Comparison of ENCODE assay signal across 8 cellular contexts in genomic region chr7:29189743-29190201, GRCh38. TPM values are rescaled to one million over a fixed set of nuclear protein-coding genes. Genes with fewer than 3 reads are reported as not detected.
DNase-seq lines count a peak whose midpoint lies in the region; ATAC-seq and TF ChIP-seq lines count a peak whose summit lies in the region.

No MANE protein-coding gene starts in this region.

- H3K27ac ChIP-seq in HUES6 (ENCODE audit: low read depth, low read length) = no peak overlapping the region
- H3K27ac ChIP-seq in ovary = no peak overlapping the region

- TF ChIP-seq CTCF in GM12864 (IDR thresholded peaks at IDR 0.05; ENCODE audit: low read depth, low read length, missing control alignments) (peak; percentile 88), ovary (IDR thresholded peaks at IDR 0.05) (peak; percentile 63 to 66 (median 64))

- ATAC-seq in GM18519 (IDR thresholded peaks at IDR 0.05; ENCODE audit: low FRiP score, unreplicated experiment) = no peak
- ATAC-seq in HG02571 (IDR thresholded peaks at IDR 0.05; ENCODE audit: unreplicated experiment) = no peak

- H3K9me3 ChIP-seq in HUES6 (ENCODE audit: control insufficient read depth, insufficient read depth, low read depth, low read length) = no peaks in the 10 kb centered on the region
- H3K9me3 ChIP-seq in ovary = no peaks in the 10 kb centered on the region

- no peak for TF ChIP-seq EP300 in ovary (IDR thresholded peaks at IDR 0.05)

- H3K27me3 ChIP-seq in HUES6 (ENCODE audit: control insufficient read depth, insufficient read depth, low read length) (peaks cover 43% of the 10 kb centered on the region), ovary (no peaks in the 10 kb centered on the region)

- H3K36me3 ChIP-seq in HUES6 (ENCODE audit: control insufficient read depth, insufficient read depth, low read length) (no peaks in the 10 kb centered on the region), ovary (no peaks in the 10 kb centered on the region)

- H3K4me1 ChIP-seq in HUES6 (ENCODE audit: control insufficient read depth, insufficient read depth, low read length) = peaks cover 25% of the 10 kb centered on the region
- H3K4me1 ChIP-seq in ovary (ENCODE audit: insufficient read depth) = peaks cover 3% of the 10 kb centered on the region

- H3K9ac ChIP-seq in HUES6 (ENCODE audit: low read length) = no peak overlapping the region

- DNase-seq in GM12864 (ENCODE audit: low read depth) (no peak), NOMO-1 treated with DMSO at 0.1 percent for 48 hours (lab: John Stamatoyannopoulos, UW; ENCODE audit: unreplicated experiment) (peak; percentile 28), germinal center (ENCODE audit: low spot score) (peak; percentile 68), ovary (peak; percentile 59 to 77 (median 68))
- peak; percentile 21 for DNase-seq in activated T-helper 9 cell treated with anti-CD3 and anti-CD28 coated beads, Interleukin-2, amount 50 U/mL, for 16 hours (ENCODE audit: low read depth)

- WGBS in ovary, 3 donors = 9 to 13% (median 10%) methylated on average over 16 of the region's 16 CpGs

- intact Hi-C loops in ovary (cut with DNase I) = loop anchor here (2.0 to 10.0 kb wide), 6 partner anchors 155 to 265 kb away; no protein-coding TSS in a partner anchor

- no peak overlapping the region for H3K4me3 ChIP-seq in GM12864 (ENCODE audit: low read depth, low read length)
- peak overlapping the region; percentile 6 for H3K4me3 ChIP-seq in HUES6 (ENCODE audit: low read depth, low read length)
- H3K4me3 ChIP-seq in ovary = no peak overlapping the region

- TF ChIP-seq POLR2A in ovary (IDR thresholded peaks at IDR 0.05) = no peak

RNA-seq across cellular contexts. Expression of gene CHN2, which starts 4.8 kb away (rescaled TPM):
- 10 to 100 TPM; 17.9 to 32.6 (median 22.9) TPM for total RNA-seq in ovary
- polyA plus RNA-seq in ovary = 10 to 100 TPM; 20.5 to 22.3 TPM

RNA-seq across cellular contexts. Expression of gene CPVL, which starts 43.4 kb away (rescaled TPM):
- 10 to 100 TPM; 10.6 to 34.8 (median 20.9) TPM for total RNA-seq in ovary
- 10 to 100 TPM; 11.5 to 88.9 TPM for polyA plus RNA-seq in ovary
